Comparison of ENCODE assay signal across 8 cellular contexts in genomic region chr1:1505366-1505798, GRCh38. TPM values are rescaled to one million over a fixed set of nuclear protein-coding genes. Genes with fewer than 3 reads are reported as not detected.
DNase-seq lines count a peak whose midpoint lies in the region; ATAC-seq and TF ChIP-seq lines count a peak whose summit lies in the region.
"Not testable (repeated sequence)": the region's sequence is repeated elsewhere in the genome, so short reads cannot be mapped to it uniquely, and the experiment has no call there.

No MANE protein-coding gene starts in this region.

- CTCF ChIA-PET in activated CD4-positive, alpha-beta memory T cell treated with anti-CD3 and anti-CD28 coated beads, Interleukin-2, amount 10 ng/mL, durations not matched to agents 7 days and 5 days (lab: Charles Lee), result interaction anchor here (0.6 to 2.0 kb wide), 11 partner anchors 14 to 164 kb away, joined by 3 to 8 read pairs (median 4); partner anchors contain the start of genes AURKAIP1 and CCNL2

- POLR2A ChIA-PET in activated CD4-positive, alpha-beta memory T cell treated with anti-CD3 and anti-CD28 coated beads, Interleukin-2, amount 10 ng/mL, durations not matched to agents 7 days and 5 days (lab: Charles Lee), result interaction anchor here (1.1 to 1.6 kb wide), 2 partner anchors 105 to 130 kb away, joined by 4 to 5 read pairs; partner anchors contain the start of gene AURKAIP1

- not testable (repeated sequence) for DNase-seq in AG09309 (ENCODE audit: low read depth); effector memory CD8-positive, alpha-beta T cell; sciatic nerve (ENCODE audit: low spot score)
- peak; percentile 26 for DNase-seq in LHCN-M2 (ENCODE audit: low read depth)
- peak; percentile 14 for DNase-seq in OCI-M2 (lab: John Stamatoyannopoulos, UW; ENCODE audit: unreplicated experiment)
- peak; percentile 35 for DNase-seq in activated CD4-positive, alpha-beta memory T cell treated with anti-CD3 and anti-CD28 coated beads, Interleukin-2, amount 10 ng/mL, durations not matched to agents 7 days and 5 days
- DNase-seq in left lobe of liver (ENCODE audit: low spot score), result peak; percentile 65

- not testable (repeated sequence) for H3K36me3 Mint-ChIP-seq in activated CD4-positive, alpha-beta memory T cell treated with anti-CD3 and anti-CD28 coated beads, Interleukin-2, amount 10 ng/mL, durations not matched to agents 7 days and 5 days (ENCODE audit: low read depth); effector memory CD8-positive, alpha-beta T cell (ENCODE audit: insufficient read depth)

- intact Hi-C loops in sciatic nerve (cut with DNase I), result not testable (repeated sequence)

- peak; percentile 62 for ATAC-seq in effector memory CD8-positive, alpha-beta T cell (replicated peaks)
- ATAC-seq in left lobe of liver (peak; percentile 67), sciatic nerve (peak; percentile 77)

- not testable (repeated sequence) for H3K9me3 Mint-ChIP-seq in activated CD4-positive, alpha-beta memory T cell treated with anti-CD3 and anti-CD28 coated beads, Interleukin-2, amount 10 ng/mL, durations not matched to agents 7 days and 5 days; effector memory CD8-positive, alpha-beta T cell

- H3K4me3 ChIP-seq in AG09309 (ENCODE audit: control insufficient read depth, low read depth, low read length), result not testable (repeated sequence)
- H3K4me3 ChIP-seq in GM12875 (ENCODE audit: low read depth, low read length), result peak overlapping the region; percentile 26

- TF ChIP-seq CTCF in AG09309 (IDR thresholded peaks at IDR 0.05; ENCODE audit: control insufficient read depth, insufficient read depth, low read depth, low read length, missing control alignments) (peak; percentile 26), GM12875 (IDR thresholded peaks at IDR 0.05; ENCODE audit: borderline replicate concordance, insufficient read depth, low read depth, low read length) (peak; percentile 20; the same call in 1 of the 2 replicates)

- not testable (repeated sequence) for H3K27me3 Mint-ChIP-seq in activated CD4-positive, alpha-beta memory T cell treated with anti-CD3 and anti-CD28 coated beads, Interleukin-2, amount 10 ng/mL, durations not matched to agents 7 days and 5 days; effector memory CD8-positive, alpha-beta T cell

- H3K27ac Mint-ChIP-seq in activated CD4-positive, alpha-beta memory T cell treated with anti-CD3 and anti-CD28 coated beads, Interleukin-2, amount 10 ng/mL, durations not matched to agents 7 days and 5 days, result peak overlapping the region; percentile 91
- peak overlapping the region; percentile 86 to 90 for H3K27ac Mint-ChIP-seq in effector memory CD8-positive, alpha-beta T cell

- peak overlapping the region; percentile 73 for H3K4me3 Mint-ChIP-seq in activated CD4-positive, alpha-beta memory T cell treated with anti-CD3 and anti-CD28 coated beads, Interleukin-2, amount 10 ng/mL, durations not matched to agents 7 days and 5 days
- peak overlapping the region; percentile 77 to 84 for H3K4me3 Mint-ChIP-seq in effector memory CD8-positive, alpha-beta T cell

- peaks cover 23% of the 10 kb centered on the region for H3K4me1 Mint-ChIP-seq in activated CD4-positive, alpha-beta memory T cell treated with anti-CD3 and anti-CD28 coated beads, Interleukin-2, amount 10 ng/mL, durations not matched to agents 7 days and 5 days
- H3K4me1 Mint-ChIP-seq in effector memory CD8-positive, alpha-beta T cell (ENCODE audit: low read depth in 2 of 2), result peaks cover 7 to 12% of the 10 kb centered on the region in 2 donors

RNA-seq across cellular contexts. Expression of gene ATAD3A, which starts 6.6 kb away (rescaled TPM):
- 65.0 and 67.9 TPM in 2 replicates for total RNA-seq in LHCN-M2 (2014; rRNA removed)
- polyA plus RNA-seq in LHCN-M2 (2012), result 47.1 TPM
- total RNA-seq in activated CD4-positive, alpha-beta memory T cell treated with anti-CD3 and anti-CD28 coated beads, Interleukin-2, amount 10 ng/mL, durations not matched to agents 7 days and 5 days, result 10 to 100 TPM; 26.2 to 26.5 TPM
- total RNA-seq in left lobe of liver, result 16.3 TPM
- 19.4 TPM for total RNA-seq in sciatic nerve

RNA-seq across cellular contexts. Expression of gene ATAD3B, which starts 33.8 kb away (rescaled TPM):
- total RNA-seq in LHCN-M2 (2014; rRNA removed) (29.2 and 38.7 TPM in 2 replicates), left lobe of liver (16.0 TPM), sciatic nerve (28.6 TPM)
- 21.7 TPM for polyA plus RNA-seq in LHCN-M2 (2012)
- total RNA-seq in activated CD4-positive, alpha-beta memory T cell treated with anti-CD3 and anti-CD28 coated beads, Interleukin-2, amount 10 ng/mL, durations not matched to agents 7 days and 5 days, result 10 to 100 TPM; 25.5 to 26.9 TPM

RNA-seq across cellular contexts. Expression of gene TMEM240, which starts 35.0 kb away (rescaled TPM):
- total RNA-seq in LHCN-M2 (2014; rRNA removed) (0.63 and 0.83 TPM in 2 replicates), left lobe of liver (0.98 TPM), sciatic nerve (7.1 TPM)
- 0.40 TPM for polyA plus RNA-seq in LHCN-M2 (2012)
- under 1 TPM in 1 of 2 experiments, not detected in 1; 0.28 TPM for total RNA-seq in activated CD4-positive, alpha-beta memory T cell treated with anti-CD3 and anti-CD28 coated beads, Interleukin-2, amount 10 ng/mL, durations not matched to agents 7 days and 5 days

RNA-seq across cellular contexts. Expression of gene ATAD3C, which starts 55.9 kb away (rescaled TPM):
- total RNA-seq in LHCN-M2 (2014; rRNA removed), result not detected in 2 replicates
- 0.15 TPM for polyA plus RNA-seq in LHCN-M2 (2012)
- 1 to 10 TPM in 1 of 2 experiments, under 1 TPM in 1; 0.98 to 1.4 TPM for total RNA-seq in activated CD4-positive, alpha-beta memory T cell treated with anti-CD3 and anti-CD28 coated beads, Interleukin-2, amount 10 ng/mL, durations not matched to agents 7 days and 5 days
- total RNA-seq in left lobe of liver, result 2.9 TPM
- total RNA-seq in sciatic nerve, result 2.4 TPM
